8 cellular contexts compared by ENCODE assay signal in the genomic region with DNA sequence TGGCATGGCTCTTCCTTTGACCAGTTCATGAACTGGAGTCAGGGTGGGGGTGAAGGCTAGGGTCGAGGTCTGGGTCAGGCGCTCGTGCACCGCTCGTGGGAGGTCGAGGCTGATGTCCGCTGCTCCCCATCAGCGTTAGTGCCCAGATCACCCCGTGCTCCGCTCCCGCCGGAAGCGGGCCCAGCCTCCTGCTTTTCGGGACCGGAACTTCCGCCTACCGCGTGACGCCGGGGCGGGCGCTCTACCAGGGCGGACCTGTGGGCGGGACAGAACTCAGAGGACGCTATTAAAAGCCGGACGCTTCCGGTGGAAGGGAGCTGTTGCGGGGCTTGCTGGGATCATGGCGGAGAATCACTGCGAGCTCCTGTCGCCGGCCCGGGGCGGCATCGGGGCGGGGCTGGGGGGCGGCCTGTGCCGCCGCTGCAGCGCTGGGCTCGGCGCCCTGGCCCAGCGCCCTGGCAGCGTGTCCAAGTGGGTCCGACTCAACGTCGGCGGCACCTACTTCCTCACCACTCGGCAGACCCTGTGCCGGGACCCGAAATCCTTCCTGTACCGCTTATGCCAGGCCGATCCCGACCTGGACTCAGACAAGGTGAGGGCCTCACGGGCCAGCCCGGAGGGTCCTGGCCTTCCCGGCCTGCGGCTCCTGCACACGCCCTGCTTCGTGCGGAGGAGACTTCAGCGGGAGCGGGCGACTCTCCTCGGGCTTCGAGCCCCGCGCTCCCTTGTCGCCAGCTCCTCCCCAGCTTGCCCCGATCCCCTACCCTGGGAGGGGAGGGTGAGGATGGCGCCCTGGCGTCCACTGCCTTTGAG. TPM values are rescaled to one million over a fixed set of nuclear protein-coding genes. Genes with fewer than 3 reads are reported as not detected.
A peak's percentile ranks its signal among the peaks of the same experiment; 100 is the strongest.
DNase-seq lines count a peak whose midpoint lies in the region; ATAC-seq, FAIRE-seq and TF ChIP-seq lines count a peak whose summit lies in the region.

A gene with protein sequence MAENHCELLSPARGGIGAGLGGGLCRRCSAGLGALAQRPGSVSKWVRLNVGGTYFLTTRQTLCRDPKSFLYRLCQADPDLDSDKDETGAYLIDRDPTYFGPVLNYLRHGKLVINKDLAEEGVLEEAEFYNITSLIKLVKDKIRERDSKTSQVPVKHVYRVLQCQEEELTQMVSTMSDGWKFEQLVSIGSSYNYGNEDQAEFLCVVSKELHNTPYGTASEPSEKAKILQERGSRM (plus strand): TSS at position 315 of the 813 bp plus-strand sequence. CDS start 26 bp downstream, at position 341.

- DNase-seq in AG09309 (ENCODE audit: low read depth), result peak; percentile 75
- peak; percentile 86 for DNase-seq in NCI-H510A treated with DMSO at 0.1 percent for 48 hours (lab: John Stamatoyannopoulos, UW)
- peak; percentile 95 for DNase-seq in activated CD4-positive, alpha-beta T cell treated with anti-CD3 and anti-CD28 coated beads for 24 hours (ENCODE audit: low read depth in 2 of 2)
- DNase-seq in cerebellum (ENCODE audit: low spot score), result peak; percentile 98
- DNase-seq in kidney, result peak; percentile 98
- peak; percentile 90 to 94 for DNase-seq in stimulated activated CD4-positive, alpha-beta T cell treated with anti-CD3 and anti-CD28 coated beads, Interleukin-15, amount 100 ng/mL, for 1 hour (ENCODE audit: low read depth in 1 of 2, low spot score in 1 of 2)

- peak within 1 kb of the TSS; percentile 87 to 93 for H3K9ac ChIP-seq in kidney (ENCODE audit: low read length in 2 of 2)

- TF ChIP-seq CTCF in AG09309 (IDR thresholded peaks at IDR 0.05; ENCODE audit: control insufficient read depth, insufficient read depth, low read depth, low read length, missing control alignments) (no peak), kidney (IDR thresholded peaks at IDR 0.05; ENCODE audit: borderline replicate concordance, extremely low read depth, insufficient read depth) (no peak)

- H3K4me3 ChIP-seq in AG09309 (ENCODE audit: control insufficient read depth, low read depth, low read length), result peak within 1 kb of the TSS; percentile 62
- H3K4me3 ChIP-seq in kidney (ENCODE audit: low read length in 2 of 2), result peak within 1 kb of the TSS; percentile 95

- peaks cover 3% of the 10 kb centered on the region in 2 donors for H3K4me1 ChIP-seq in kidney (ENCODE audit: control insufficient read depth in 1 of 2, insufficient read depth in 1 of 2, low read depth in 1 of 2, low read length in 2 of 2)

- intact Hi-C loops in kidney (cut with DNase I), result no loop called here

- H3K36me3 ChIP-seq in kidney (ENCODE audit: control insufficient read depth in 1 of 2, insufficient read depth in 2 of 2, low read length in 2 of 2), result no peaks in the 10 kb centered on the region

- ATAC-seq in GM19043 (IDR thresholded peaks at IDR 0.05; ENCODE audit: low read depth, unreplicated experiment) (peak; percentile 50), HG03432 (IDR thresholded peaks at IDR 0.05; ENCODE audit: unreplicated experiment) (peak; percentile 64)

- no peaks in the 10 kb centered on the region for H3K9me3 ChIP-seq in kidney (ENCODE audit: control insufficient read depth in 1 of 2, low read length in 2 of 2)

- FAIRE-seq in kidney (lab: Jason Lieb, UNC), result no peak

- peak within 1 kb of the TSS; percentile 79 to 85 for H3K27ac ChIP-seq in kidney (ENCODE audit: low read depth in 2 of 2, low read length in 2 of 2)

RNA-seq across cellular contexts. Expression of the gene that starts here (rescaled TPM):
- total RNA-seq in cerebellum, result 21.1 TPM
- 19.9 TPM for total RNA-seq in kidney
- polyA plus RNA-seq in kidney (ENCODE audit: insufficient read depth, low read depth, low replicate concordance), result 12.8 TPM

Comparison
In these comparisons a context has a peak if more than half of its experiments do, and no peak if none do; other contexts are left out.
1. Peak in every context shown above with its lines: DNase-seq, ATAC-seq, H3K4me3 ChIP-seq and H3K27ac ChIP-seq.